8 cellular contexts compared by ENCODE assay signal in genomic region chr4:7073526-7074390, GRCh38. TPM values are rescaled to one million over a fixed set of nuclear protein-coding genes. Genes with fewer than 3 reads are reported as not detected.
DNase-seq lines count a peak whose midpoint lies in the region; ATAC-seq and TF ChIP-seq lines count a peak whose summit lies in the region.

No MANE protein-coding gene starts in this region.

- no peak for TF ChIP-seq CTCF in fibroblast of villous mesenchyme (IDR thresholded peaks at IDR 0.05; ENCODE audit: insufficient read depth, low read depth, low read length)

- no peak overlapping the region for H3K4me3 ChIP-seq in fibroblast of villous mesenchyme (ENCODE audit: low read depth, low read length)

- ATAC-seq in GM19467 (IDR thresholded peaks at IDR 0.05; ENCODE audit: unreplicated experiment) = no peak

- DNase-seq in DMS53 treated with DMSO at 0.1 percent for 48 hours (lab: John Stamatoyannopoulos, UW; ENCODE audit: unreplicated experiment) (peak; percentile 66), HPDE6-E6E7 (ENCODE audit: extremely low spot score) (peak; percentile 51), RKO (ENCODE audit: low spot score) (peak; percentile 65), fibroblast of villous mesenchyme (ENCODE audit: low read depth) (peak; percentile 57), mesenteric fat pad (ENCODE audit: low spot score) (no peak), epidermal melanocyte (ENCODE audit: insufficient read length, low spot score) (no peak), middle frontal gyrus (ENCODE audit: extremely low spot score, low spot score) (no peak)

RNA-seq across cellular contexts. Expression of gene GRPEL1, which starts 5.9 kb away (rescaled TPM):
- total RNA-seq in fibroblast of villous mesenchyme (17.1 and 32.8 TPM in 2 replicates), mesenteric fat pad (42.8 TPM)

RNA-seq across cellular contexts. Expression of gene TADA2B, which starts 30.6 kb away (rescaled TPM):
- 12.2 and 16.0 TPM in 2 replicates for total RNA-seq in fibroblast of villous mesenchyme
- 21.4 TPM for total RNA-seq in mesenteric fat pad

Comparison
In these comparisons a context has a peak if more than half of its experiments do, and no peak if none do; other contexts are left out.
1. DNase-seq: peak in DMS53 treated with DMSO at 0.1 percent for 48 hours (single experiment), HPDE6-E6E7 (single experiment), RKO (single experiment) and fibroblast of villous mesenchyme (single experiment); none in mesenteric fat pad (single experiment), epidermal melanocyte (single experiment) and middle frontal gyrus (single experiment).